ENCODE assay signal across 22 cellular contexts in the genomic region with DNA sequence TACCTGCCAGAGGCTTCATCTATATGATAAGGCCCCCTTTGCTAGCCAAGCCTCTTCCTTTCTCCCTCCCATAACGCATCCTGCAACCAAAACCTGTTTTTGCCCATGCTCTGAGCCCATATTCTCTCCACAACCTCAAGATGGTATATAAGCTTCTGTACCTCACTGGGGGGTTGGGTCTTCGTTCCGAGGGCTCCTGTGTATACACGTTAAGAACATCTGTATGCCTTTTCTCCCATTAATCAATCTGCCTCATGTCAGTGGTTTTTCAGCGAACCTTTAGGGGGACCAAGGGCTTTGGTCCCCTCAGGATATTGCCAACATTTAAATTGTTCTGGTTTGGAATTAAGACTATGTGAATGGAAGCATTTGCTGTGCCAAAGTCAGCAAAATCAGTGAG.
DNase-seq lines count a peak whose midpoint lies in the region; ATAC-seq and TF ChIP-seq lines count a peak whose summit lies in the region.
"Had no signal": no experiment of that assay in that cellular context is flagged by ENCODE, and none has a peak within 500 bp of the region (broad histone marks: within the 10 kb centered on the region; RNA-seq: fewer than 3 reads in every experiment).

No MANE protein-coding gene starts in this region.

- no peaks in the 10 kb centered on the region for H3K9me3 Mint-ChIP-seq in T-helper 2 cell treated with Interferon-gamma antibody and Interleukin-4, amounts not matched to agents 5 μg/mL and 100 μg/mL, for 36 hours
- no peaks in the 10 kb centered on the region for H3K9me3 Mint-ChIP-seq in stimulated activated memory B cell treated with anti-CD40 and anti-IgM and Interleukin-4, amounts not matched to agents 10 μg/mL and 1 μg/mL and 100 μg/mL, for 72 hours
- H3K9me3 Mint-ChIP-seq: CD14-positive monocyte; CD4-positive, alpha-beta T cell; CD8-positive, alpha-beta memory T cell had no signal

- peak overlapping the region; percentile 8 for H3K4me2 ChIP-seq in Loucy (ENCODE audit: low read depth, low read length, poor library complexity, severe bottlenecking)
- H3K4me2 ChIP-seq: A549; BLaER1 treated with 17β-estradiol and CSF1 and Interleukin-3, amounts not matched to agents 10 nM and 100 nM had no signal

- no peak overlapping the region for H2AFZ ChIP-seq in Loucy (ENCODE audit: low read length)

- H3K4me1 Mint-ChIP-seq in T-helper 2 cell treated with Interferon-gamma antibody and Interleukin-4, amounts not matched to agents 5 μg/mL and 100 μg/mL, for 36 hours (ENCODE audit: low read depth) = no peaks in the 10 kb centered on the region
- H3K4me1 Mint-ChIP-seq in stimulated activated memory B cell treated with anti-CD40 and anti-IgM and Interleukin-4, amounts not matched to agents 10 μg/mL and 1 μg/mL and 100 μg/mL, for 72 hours = no peaks in the 10 kb centered on the region
- H3K4me1 Mint-ChIP-seq: CD14-positive monocyte; CD8-positive, alpha-beta memory T cell had no signal

- 39% methylated on average over 5 of the region's 5 CpGs for WGBS in esophagus muscularis mucosa

- no peak for TF ChIP-seq POLR2A in esophagus muscularis mucosa (IDR thresholded peaks at IDR 0.05; ENCODE audit: low read depth)

- H3K79me2 ChIP-seq in Loucy (ENCODE audit: insufficient read depth, low read length) = no peaks in the 10 kb centered on the region

- H4K20me1 ChIP-seq in Loucy (ENCODE audit: insufficient read depth, low read length, poor library complexity, severe bottlenecking) = no peaks in the 10 kb centered on the region
- H4K20me1 ChIP-seq: BLaER1 treated with 17β-estradiol and CSF1 and Interleukin-3, amounts not matched to agents 10 nM and 100 nM had no signal

- no peak for TF ChIP-seq EP300 in esophagus muscularis mucosa (IDR thresholded peaks at IDR 0.05)

- H3K36me3 ChIP-seq in Loucy (ENCODE audit: insufficient read depth, low read length) (no peaks in the 10 kb centered on the region), esophagus muscularis mucosa (no peaks in the 10 kb centered on the region)
- H3K36me3 ChIP-seq: BE2C; BLaER1 treated with 17β-estradiol and CSF1 and Interleukin-3, amounts not matched to agents 10 nM and 100 nM had no signal

- H3K27me3 ChIP-seq in Loucy (ENCODE audit: insufficient read depth, low read length, poor library complexity, severe bottlenecking) (no peaks in the 10 kb centered on the region), esophagus muscularis mucosa (no peaks in the 10 kb centered on the region)
- H3K27me3 ChIP-seq: BE2C; BLaER1 treated with 17β-estradiol and CSF1 and Interleukin-3, amounts not matched to agents 10 nM and 100 nM had no signal

- no peak overlapping the region for H3K27ac ChIP-seq in esophagus muscularis mucosa (replicated peaks in 1 of 4)
- H3K27ac ChIP-seq: A549; BLaER1 treated with 17β-estradiol and CSF1 and Interleukin-3, amounts not matched to agents 10 nM and 100 nM had no signal

- H3K9ac ChIP-seq in Loucy (ENCODE audit: low read depth, low read length, poor library complexity, severe bottlenecking) = no peak overlapping the region
- H3K9ac ChIP-seq: BLaER1 treated with 17β-estradiol and CSF1 and Interleukin-3, amounts not matched to agents 10 nM and 100 nM had no signal

- TF ChIP-seq CTCF in Loucy (conservative IDR thresholded peaks at IDR 0.05; ENCODE audit: low read length) = no peak
- TF ChIP-seq CTCF in esophagus muscularis mucosa (IDR thresholded peaks at IDR 0.05) = no peak
- TF ChIP-seq CTCF in foreskin fibroblast (IDR thresholded peaks at IDR 0.05; ENCODE audit: low read depth, low read length) = no peak

- no peak overlapping the region for H3K4me3 ChIP-seq in Loucy (ENCODE audit: low read length, poor library complexity, severe bottlenecking)
- H3K4me3 ChIP-seq in esophagus muscularis mucosa = no peak overlapping the region
- no peak overlapping the region for H3K4me3 ChIP-seq in foreskin fibroblast (ENCODE audit: low read depth in 1 of 2, low read length in 2 of 2)
- H3K4me3 ChIP-seq: A549; BLaER1 treated with 17β-estradiol and CSF1 and Interleukin-3, amounts not matched to agents 10 nM and 100 nM had no signal

- H3K36me3 Mint-ChIP-seq in T-helper 2 cell treated with Interferon-gamma antibody and Interleukin-4, amounts not matched to agents 5 μg/mL and 100 μg/mL, for 36 hours (ENCODE audit: low read depth) = no peaks in the 10 kb centered on the region
- no peaks in the 10 kb centered on the region for H3K36me3 Mint-ChIP-seq in stimulated activated memory B cell treated with anti-CD40 and anti-IgM and Interleukin-4, amounts not matched to agents 10 μg/mL and 1 μg/mL and 100 μg/mL, for 72 hours
- H3K36me3 Mint-ChIP-seq: CD14-positive monocyte; CD8-positive, alpha-beta memory T cell had no signal

- peak overlapping the region; percentile 8 for H3K27ac Mint-ChIP-seq in T-helper 2 cell treated with Interferon-gamma antibody and Interleukin-4, amounts not matched to agents 5 μg/mL and 100 μg/mL, for 36 hours
- H3K27ac Mint-ChIP-seq in stimulated activated memory B cell treated with anti-CD40 and anti-IgM and Interleukin-4, amounts not matched to agents 10 μg/mL and 1 μg/mL and 100 μg/mL, for 72 hours = no peak overlapping the region
- H3K27ac Mint-ChIP-seq: CD14-positive monocyte; CD4-positive, alpha-beta T cell; CD8-positive, alpha-beta memory T cell had no signal

- no peaks in the 10 kb centered on the region; the same call in 1 of the 2 replicates for H3K9me3 ChIP-seq in Loucy (ENCODE audit: insufficient read depth, low read depth, low read length)
- no peaks in the 10 kb centered on the region for H3K9me3 ChIP-seq in esophagus muscularis mucosa
- H3K9me3 ChIP-seq: A549, BE2C had no signal

- H3K4me3 Mint-ChIP-seq in T-helper 2 cell treated with Interferon-gamma antibody and Interleukin-4, amounts not matched to agents 5 μg/mL and 100 μg/mL, for 36 hours = no peak overlapping the region
- no peak overlapping the region for H3K4me3 Mint-ChIP-seq in stimulated activated memory B cell treated with anti-CD40 and anti-IgM and Interleukin-4, amounts not matched to agents 10 μg/mL and 1 μg/mL and 100 μg/mL, for 72 hours
- H3K4me3 Mint-ChIP-seq: CD14-positive monocyte; CD4-positive, alpha-beta T cell; CD8-positive, alpha-beta memory T cell; H9 had no signal

- intact Hi-C loops in esophagus muscularis mucosa (cut with DNase I) = no loop called here

- ATAC-seq in stimulated activated memory B cell treated with anti-CD40 and anti-IgM and Interleukin-4, amounts not matched to agents 10 μg/mL and 1 μg/mL and 100 μg/mL, for 72 hours = peak; percentile 22
- ATAC-seq in HG03139 (IDR thresholded peaks at IDR 0.05; ENCODE audit: unreplicated experiment) (no peak), HG02885 (IDR thresholded peaks at IDR 0.05; ENCODE audit: poor library complexity, unreplicated experiment) (no peak)
- ATAC-seq: A549, HCT116 had no signal

- H3K4me1 ChIP-seq in Loucy (ENCODE audit: insufficient read depth, low read length, poor library complexity, severe bottlenecking) = peaks cover 10% of the 10 kb centered on the region
- H3K4me1 ChIP-seq in esophagus muscularis mucosa = no peaks in the 10 kb centered on the region
- H3K4me1 ChIP-seq: A549; BLaER1 treated with 17β-estradiol and CSF1 and Interleukin-3, amounts not matched to agents 10 nM and 100 nM had no signal

- H3K9me2 ChIP-seq in Loucy (replicated peaks; ENCODE audit: low read depth, low read length) = no peaks in the 10 kb centered on the region

- no peaks in the 10 kb centered on the region for H3F3A ChIP-seq in Loucy (ENCODE audit: low read depth)

- DNase-seq in T-helper 2 cell treated with Interferon-gamma antibody and Interleukin-4, amounts not matched to agents 5 μg/mL and 100 μg/mL, for 36 hours (ENCODE audit: low spot score) = no peak
- DNase-seq in T-helper 2 cell (no peak), esophagus muscularis mucosa (ENCODE audit: extremely low spot score) (peak; percentile 75), foreskin fibroblast (no peak)
- DNase-seq: 8988T; ACHN; AML-193; BE2C; CD4-positive, alpha-beta T cell; CD8-positive, alpha-beta memory T cell; DMS 273 treated with DMSO at 0.1 percent for 48 hours; DMS79; GF-D8; H9 had no signal

- peaks cover 6% of the 10 kb centered on the region for H3K27me3 Mint-ChIP-seq in T-helper 2 cell treated with Interferon-gamma antibody and Interleukin-4, amounts not matched to agents 5 μg/mL and 100 μg/mL, for 36 hours (ENCODE audit: low read depth)
- H3K27me3 Mint-ChIP-seq in stimulated activated memory B cell treated with anti-CD40 and anti-IgM and Interleukin-4, amounts not matched to agents 10 μg/mL and 1 μg/mL and 100 μg/mL, for 72 hours = no peaks in the 10 kb centered on the region
- H3K27me3 Mint-ChIP-seq: CD4-positive, alpha-beta T cell had no signal
